ENCODE assay signal across 1 cellular context in the genomic region with DNA sequence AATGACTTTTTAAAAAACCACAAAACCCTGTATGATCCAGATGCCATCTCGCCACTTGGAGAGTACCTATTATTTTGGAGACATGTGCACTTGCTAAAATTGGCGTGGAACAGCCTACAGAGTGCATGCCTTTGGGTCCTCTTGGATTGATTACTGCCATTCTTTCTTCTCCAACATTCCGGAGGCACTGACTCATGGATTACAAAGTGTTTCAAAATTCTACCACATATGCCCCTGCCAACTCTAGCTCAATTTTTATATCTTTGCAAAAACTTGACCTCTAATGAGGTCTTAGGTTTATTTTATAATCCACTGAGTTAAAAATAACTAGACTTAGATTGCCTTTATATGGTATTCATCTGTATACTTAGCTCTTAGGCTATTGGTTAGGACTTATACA.
TF ChIP-seq lines count a peak whose summit lies in the region.

No MANE protein-coding gene starts in this region.

TF ChIP-seq in SK-N-SH, 30 proteins besides CTCF, POLR2A, EP300 and RAD21 (continued from another document):
- TF ChIP-seq, protein P1, sequence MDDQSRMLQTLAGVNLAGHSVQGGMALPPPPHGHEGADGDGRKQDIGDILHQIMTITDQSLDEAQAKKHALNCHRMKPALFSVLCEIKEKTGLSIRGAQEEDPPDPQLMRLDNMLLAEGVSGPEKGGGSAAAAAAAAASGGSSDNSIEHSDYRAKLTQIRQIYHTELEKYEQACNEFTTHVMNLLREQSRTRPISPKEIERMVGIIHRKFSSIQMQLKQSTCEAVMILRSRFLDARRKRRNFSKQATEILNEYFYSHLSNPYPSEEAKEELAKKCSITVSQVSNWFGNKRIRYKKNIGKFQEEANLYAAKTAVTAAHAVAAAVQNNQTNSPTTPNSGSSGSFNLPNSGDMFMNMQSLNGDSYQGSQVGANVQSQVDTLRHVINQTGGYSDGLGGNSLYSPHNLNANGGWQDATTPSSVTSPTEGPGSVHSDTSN (IDR thresholded peaks at IDR 0.05) = peak; percentile 90
- TF ChIP-seq MXI1 (IDR thresholded peaks at IDR 0.05; ENCODE audit: low read depth, low read length) = no peak
- TF ChIP-seq FOSL2 (IDR thresholded peaks at IDR 0.05; ENCODE audit: borderline replicate concordance, low read depth) = peak; percentile 80; the same call in 1 of the 2 replicates
- TF ChIP-seq POLR2AphosphoS5 (IDR thresholded peaks at IDR 0.05; ENCODE audit: low read depth, low read length) = peak; percentile 13; the same call in 1 of the 2 replicates
- TF ChIP-seq, protein P2, sequence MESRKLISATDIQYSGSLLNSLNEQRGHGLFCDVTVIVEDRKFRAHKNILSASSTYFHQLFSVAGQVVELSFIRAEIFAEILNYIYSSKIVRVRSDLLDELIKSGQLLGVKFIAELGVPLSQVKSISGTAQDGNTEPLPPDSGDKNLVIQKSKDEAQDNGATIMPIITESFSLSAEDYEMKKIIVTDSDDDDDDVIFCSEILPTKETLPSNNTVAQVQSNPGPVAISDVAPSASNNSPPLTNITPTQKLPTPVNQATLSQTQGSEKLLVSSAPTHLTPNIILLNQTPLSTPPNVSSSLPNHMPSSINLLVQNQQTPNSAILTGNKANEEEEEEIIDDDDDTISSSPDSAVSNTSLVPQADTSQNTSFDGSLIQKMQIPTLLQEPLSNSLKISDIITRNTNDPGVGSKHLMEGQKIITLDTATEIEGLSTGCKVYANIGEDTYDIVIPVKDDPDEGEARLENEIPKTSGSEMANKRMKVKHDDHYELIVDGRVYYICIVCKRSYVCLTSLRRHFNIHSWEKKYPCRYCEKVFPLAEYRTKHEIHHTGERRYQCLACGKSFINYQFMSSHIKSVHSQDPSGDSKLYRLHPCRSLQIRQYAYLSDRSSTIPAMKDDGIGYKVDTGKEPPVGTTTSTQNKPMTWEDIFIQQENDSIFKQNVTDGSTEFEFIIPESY (IDR thresholded peaks at IDR 0.05; ENCODE audit: borderline replicate concordance, low read depth) = 0 out of 2 replicates have a peak, but pooled peaks have one; percentile 10
- peak; percentile 75 for TF ChIP-seq TCF12 (IDR thresholded peaks at IDR 0.05)
- peak; percentile 76; the same call in 1 of the 2 replicates for TF ChIP-seq TEAD4 (IDR thresholded peaks at IDR 0.05; ENCODE audit: borderline replicate concordance, insufficient read depth)
- TF ChIP-seq, protein P3, sequence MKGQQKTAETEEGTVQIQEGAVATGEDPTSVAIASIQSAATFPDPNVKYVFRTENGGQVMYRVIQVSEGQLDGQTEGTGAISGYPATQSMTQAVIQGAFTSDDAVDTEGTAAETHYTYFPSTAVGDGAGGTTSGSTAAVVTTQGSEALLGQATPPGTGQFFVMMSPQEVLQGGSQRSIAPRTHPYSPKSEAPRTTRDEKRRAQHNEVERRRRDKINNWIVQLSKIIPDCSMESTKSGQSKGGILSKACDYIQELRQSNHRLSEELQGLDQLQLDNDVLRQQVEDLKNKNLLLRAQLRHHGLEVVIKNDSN (IDR thresholded peaks at IDR 0.05; ENCODE audit: borderline replicate concordance, low read depth) = no peak
- TF ChIP-seq FOXJ3 (CRISPR knock-in tag; IDR thresholded peaks at IDR 0.05) = no peak
- TF ChIP-seq MAX (IDR thresholded peaks at IDR 0.05; ENCODE audit: low read depth) = peak; percentile 47; the same call in 1 of the 2 replicates
- peak; percentile 85 for TF ChIP-seq NFIC (IDR thresholded peaks at IDR 0.05; ENCODE audit: borderline replicate concordance)
- no peak for TF ChIP-seq RCOR1 (IDR thresholded peaks at IDR 0.05; ENCODE audit: low read length)
- peak; percentile 84 for TF ChIP-seq JUND (IDR thresholded peaks at IDR 0.05)
- TF ChIP-seq EZH2phosphoT487 (IDR thresholded peaks at IDR 0.05; ENCODE audit: borderline replicate concordance, low read depth) = no peak
